Comparison of ENCODE assay signal across 8 cellular contexts in the genomic region with DNA sequence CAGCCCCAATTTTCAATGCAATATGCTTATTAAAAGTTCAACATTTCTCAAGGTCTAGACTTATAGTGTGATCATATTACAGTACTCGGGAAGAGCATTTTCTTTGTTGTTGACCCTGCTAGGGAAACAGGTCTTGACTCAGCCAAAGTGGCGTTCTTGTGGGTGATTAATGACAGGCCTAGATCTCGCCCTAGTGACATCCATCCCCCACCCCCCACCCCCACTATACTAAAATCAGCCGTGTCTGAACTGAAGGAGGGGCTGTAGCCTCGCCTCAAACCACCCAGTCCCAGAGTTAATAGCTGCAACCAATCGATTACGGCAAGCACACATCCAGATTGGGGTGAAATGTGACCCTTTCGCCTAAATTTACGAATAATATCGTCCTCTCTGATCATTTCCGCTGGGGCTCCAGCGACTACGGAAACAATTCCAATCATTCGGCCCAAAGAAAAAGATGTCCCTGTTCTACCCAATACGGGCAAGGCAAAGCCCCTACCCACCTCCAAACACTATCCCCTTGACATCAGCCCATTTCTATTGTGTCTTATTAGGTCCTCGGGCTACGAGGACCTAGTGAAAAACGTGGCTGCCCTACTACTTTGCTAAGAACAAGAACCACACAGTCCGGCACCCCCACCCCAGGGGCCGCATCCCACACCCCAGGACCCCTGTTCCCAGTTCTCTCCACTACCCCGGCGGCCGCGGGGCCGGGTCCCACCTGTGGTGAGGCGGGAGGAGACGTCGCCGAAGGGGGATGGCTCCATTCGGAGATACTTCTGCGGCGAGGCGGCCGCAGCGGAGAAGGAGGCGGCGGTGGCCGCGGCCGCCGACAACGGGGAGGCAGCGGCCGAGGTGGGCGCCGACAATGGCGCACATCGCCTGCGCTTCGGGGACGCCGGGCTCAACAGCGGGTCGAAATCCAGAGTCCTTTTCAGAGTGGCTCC. TPM values are rescaled to one million over a fixed set of nuclear protein-coding genes. Genes with fewer than 3 reads are reported as not detected.
A peak's percentile ranks its signal among the peaks of the same experiment; 100 is the strongest.
DNase-seq lines count a peak whose midpoint lies in the region; ATAC-seq and TF ChIP-seq lines count a peak whose summit lies in the region.

No MANE protein-coding gene starts in this region.

- ATAC-seq in WTC11 (no peak), lung (ENCODE audit: insufficient read depth, low FRiP score) (peak; percentile 1)
- no peak for ATAC-seq in stimulated activated naive B cell treated with anti-CD40 and anti-IgM and Interleukin-4, amounts not matched to agents 10 μg/mL and 1 μg/mL and 100 μg/mL, for 72 hours (replicated peaks)

- H3K4me1 Mint-ChIP-seq in WTC11, result peaks cover 21% of the 10 kb centered on the region
- H3K4me1 Mint-ChIP-seq in stimulated activated naive B cell treated with anti-CD40 and anti-IgM and Interleukin-4, amounts not matched to agents 10 μg/mL and 1 μg/mL and 100 μg/mL, for 72 hours, result peaks cover 18 to 30% of the 10 kb centered on the region in 2 donors

- POLR2A ChIA-PET in WTC11 (lab: Charles Lee), result interaction anchor here (1.4 kb wide), 1 partner anchor 16 kb away, joined by 3 read pairs; no protein-coding TSS in a partner anchor

- no peaks in the 10 kb centered on the region for H3K9me3 ChIP-seq in lung (ENCODE audit: control insufficient read depth in 2 of 2, insufficient read depth in 1 of 2, low read length in 1 of 2)

- H3K27ac ChIP-seq in dorsolateral prefrontal cortex (peak overlapping the region; percentile 79 to 100 (median 98)), lung (ENCODE audit: low read depth in 1 of 2, low read length in 1 of 2) (peak overlapping the region; percentile 99)

- H3K27me3 Mint-ChIP-seq in WTC11 (ENCODE audit: low read depth), result no peaks in the 10 kb centered on the region
- H3K27me3 Mint-ChIP-seq in stimulated activated naive B cell treated with anti-CD40 and anti-IgM and Interleukin-4, amounts not matched to agents 10 μg/mL and 1 μg/mL and 100 μg/mL, for 72 hours, result no peaks in the 10 kb centered on the region

- no peak for TF ChIP-seq CTCF in WTC11 (IDR thresholded peaks at IDR 0.05)
- peak in 1 of 56 donors; percentile 10 for TF ChIP-seq CTCF in dorsolateral prefrontal cortex (IDR thresholded peaks at IDR 0.05 in 54 of 56, conservative IDR thresholded peaks at IDR 0.05 in 2 of 56; ENCODE audit: low read depth in 1 of 56, partially characterized antibody in 56 of 56)
- TF ChIP-seq CTCF in lung (IDR thresholded peaks at IDR 0.05; ENCODE audit: control extremely low read depth, extremely low read depth), result no peak

- H3K27ac Mint-ChIP-seq in WTC11, result peak overlapping the region; percentile 95
- H3K27ac Mint-ChIP-seq in stimulated activated naive B cell treated with anti-CD40 and anti-IgM and Interleukin-4, amounts not matched to agents 10 μg/mL and 1 μg/mL and 100 μg/mL, for 72 hours, result peak overlapping the region; percentile 97

- peaks cover 24% of the 10 kb centered on the region for H3K36me3 Mint-ChIP-seq in WTC11
- peaks cover 15 to 27% of the 10 kb centered on the region in 2 donors for H3K36me3 Mint-ChIP-seq in stimulated activated naive B cell treated with anti-CD40 and anti-IgM and Interleukin-4, amounts not matched to agents 10 μg/mL and 1 μg/mL and 100 μg/mL, for 72 hours

- H3K4me3 Mint-ChIP-seq in WTC11, result peak overlapping the region; percentile 98
- peak overlapping the region; percentile 96 to 97 for H3K4me3 Mint-ChIP-seq in stimulated activated naive B cell treated with anti-CD40 and anti-IgM and Interleukin-4, amounts not matched to agents 10 μg/mL and 1 μg/mL and 100 μg/mL, for 72 hours

- H3K27me3 ChIP-seq in dorsolateral prefrontal cortex (no peaks in the 10 kb centered on the region), lung (ENCODE audit: control insufficient read depth, insufficient read depth) (no peaks in the 10 kb centered on the region)

- DNase-seq in D341Med (ENCODE audit: low spot score) (peak; percentile 59), H4 (ENCODE audit: low spot score) (peak; percentile 49), NCI-H187 (lab: John Stamatoyannopoulos, UW) (peak; percentile 35 to 78), WTC11 (ENCODE audit: low spot score) (no peak), dorsolateral prefrontal cortex (no peak), lung (ENCODE audit: low spot score) (peak; percentile 41), mucosa of gallbladder (ENCODE audit: low spot score) (no peak)
- DNase-seq in stimulated activated naive B cell treated with anti-CD40 and anti-IgM and Interleukin-4, amounts not matched to agents 10 μg/mL and 1 μg/mL and 100 μg/mL, for 72 hours, result no peak

- peaks cover 3 to 8% of the 10 kb centered on the region in 2 donors for H3K4me1 ChIP-seq in lung (ENCODE audit: control insufficient read depth in 2 of 2, insufficient read depth in 2 of 2, low read length in 2 of 2)

- H3K4me3 ChIP-seq in dorsolateral prefrontal cortex (peak overlapping the region; percentile 61 to 98 (median 93)), lung (peak overlapping the region; percentile 98)

- CTCF ChIA-PET in WTC11 (lab: Charles Lee), result no interaction called here

- no peaks in the 10 kb centered on the region for H3K9me3 Mint-ChIP-seq in WTC11
- H3K9me3 Mint-ChIP-seq in stimulated activated naive B cell treated with anti-CD40 and anti-IgM and Interleukin-4, amounts not matched to agents 10 μg/mL and 1 μg/mL and 100 μg/mL, for 72 hours, result no peaks in the 10 kb centered on the region

- no peaks in the 10 kb centered on the region for H3K36me3 ChIP-seq in lung (ENCODE audit: control insufficient read depth in 2 of 2, insufficient read depth in 2 of 2, low read length in 2 of 2)

- intact Hi-C loops in dorsolateral prefrontal cortex (cut with DNase I), result loop anchor here (5.0 to 10.0 kb wide), 4 partner anchors 109 to 1381 kb away; partner anchors contain the start of genes ORC3 (in 1 of the 2), PNRC1 (in 1 of the 2) and ZNF292 (in 1 of the 2)

- WGBS in lung, 2 donors, result 0% methylated on average over 54 of the region's 54 CpGs

TF ChIP-seq in WTC11, 78 proteins besides CTCF, POLR2A, EP300 and RAD21:
- TF ChIP-seq ZNF423 (CRISPR knock-in tag; IDR thresholded peaks at IDR 0.05) (0 out of 2 replicates have a peak, but pooled peaks have one; percentile 5), GABPB1 (CRISPR knock-in tag; IDR thresholded peaks at IDR 0.05) (no peak)
TF ChIP-seq in WTC11: peak in this region for 1.

RNA-seq across cellular contexts. Expression of gene AKIRIN2, which starts 1.0 kb away (rescaled TPM):
- 10.1 and 10.7 TPM in 2 replicates for total RNA-seq in H4 (2014; rRNA removed; shearing (Covaris generic))
- total RNA-seq in WTC11 (2021) (81.4 to 90.2 TPM (median 88.6 TPM) in 3 replicates), dorsolateral prefrontal cortex (10 to 100 TPM; 38.8 to 78.6 (median 58.0) TPM), lung (10 to 100 TPM; 44.1 to 56.5 TPM), mucosa of gallbladder (43.1 TPM)
- 10 to 100 TPM; 20.9 to 63.1 TPM for polyA plus RNA-seq in lung

Comparison
In these comparisons a context has a peak if more than half of its experiments do, and no peak if none do; other contexts are left out.
1. DNase-seq: peak in D341Med (single experiment), H4 (single experiment), NCI-H187 (2 of 2) and lung (single experiment); none in WTC11 (single experiment), dorsolateral prefrontal cortex (0 of 10), stimulated activated naive B cell treated with anti-CD40 and anti-IgM and Interleukin-4, amounts not matched to agents 10 μg/mL and 1 μg/mL and 100 μg/mL, for 72 hours (single experiment) and mucosa of gallbladder (single experiment).